8 cellular contexts compared by ENCODE assay signal in the genomic region with DNA sequence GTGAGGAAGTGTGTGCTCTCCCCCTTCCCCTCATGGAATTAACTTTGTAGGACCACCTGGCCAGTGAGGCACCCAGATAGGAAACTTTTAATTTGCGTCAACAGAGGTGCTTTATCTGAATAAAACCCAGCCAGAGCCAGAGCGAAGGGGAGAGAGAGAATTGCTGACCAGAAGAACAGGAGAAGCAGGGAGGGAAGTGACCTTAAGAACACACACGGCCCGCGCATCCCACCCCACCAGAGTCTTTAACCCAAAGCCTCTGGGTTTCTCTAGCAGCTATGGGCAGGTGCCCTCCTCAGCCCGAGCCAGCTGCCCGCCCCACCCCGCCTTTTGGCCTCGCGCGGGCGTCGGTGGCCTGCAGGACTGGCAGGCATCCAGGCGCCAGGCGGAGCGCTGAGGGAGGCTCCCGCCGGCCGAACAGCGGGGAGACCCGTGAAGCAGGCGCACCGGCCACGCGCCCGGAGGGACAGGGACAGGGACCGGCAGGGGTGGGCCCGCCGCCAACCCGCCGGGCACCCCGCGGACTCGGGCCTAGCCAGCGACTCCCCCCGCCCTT. TPM values are rescaled to one million over a fixed set of nuclear protein-coding genes. Genes with fewer than 3 reads are reported as not detected.
A peak's percentile ranks its signal among the peaks of the same experiment; 100 is the strongest.
DNase-seq lines count a peak whose midpoint lies in the region; ATAC-seq, FAIRE-seq and TF ChIP-seq lines count a peak whose summit lies in the region.

No MANE protein-coding gene starts in this region.

- DNase-seq in AG08395 (ENCODE audit: low spot score) (peak; percentile 79), GM12892 (ENCODE audit: insufficient read length) (peak; percentile 45), NCI-H146 treated with DMSO at 0.1 percent for 48 hours (lab: John Stamatoyannopoulos, UW; ENCODE audit: unreplicated experiment) (peak; percentile 47), lung (ENCODE audit: low spot score) (peak; percentile 80)
- DNase-seq in effector memory CD4-positive, alpha-beta T cell = peak in 1 of 3 donors; percentile 45

- no peaks in the 10 kb centered on the region for H3K27me3 ChIP-seq in effector memory CD4-positive, alpha-beta T cell (replicated peaks; ENCODE audit: control insufficient read depth, insufficient read depth, low read length, poor library complexity, severe bottlenecking)
- H3K27me3 ChIP-seq in lung (ENCODE audit: control insufficient read depth, insufficient read depth) (no peaks in the 10 kb centered on the region), subcutaneous abdominal adipose tissue (ENCODE audit: control insufficient read depth in 5 of 5, insufficient read depth in 4 of 5, low read length in 5 of 5) (no peaks in the 10 kb centered on the region)

- H3K9ac ChIP-seq in subcutaneous abdominal adipose tissue (ENCODE audit: low read length in 5 of 5) = peak overlapping the region; percentile 88 to 95 (median 95)

- peak; percentile 40 for ATAC-seq in HG02798 (IDR thresholded peaks at IDR 0.05; ENCODE audit: poor library complexity, unreplicated experiment)
- ATAC-seq in lung (ENCODE audit: insufficient read depth, low FRiP score) = peak; percentile 75

- H3K9me3 ChIP-seq in effector memory CD4-positive, alpha-beta T cell (ENCODE audit: control insufficient read depth, low read length) = no peaks in the 10 kb centered on the region
- H3K9me3 ChIP-seq in lung (ENCODE audit: control insufficient read depth in 2 of 2, insufficient read depth in 1 of 2, low read length in 1 of 2) (no peaks in the 10 kb centered on the region), subcutaneous abdominal adipose tissue (ENCODE audit: control insufficient read depth in 5 of 5, low read length in 5 of 5) (no peaks in the 10 kb centered on the region)

- H3K27ac ChIP-seq in effector memory CD4-positive, alpha-beta T cell (ENCODE audit: insufficient read depth, low read length, poor library complexity, severe bottlenecking) = peak overlapping the region; percentile 93
- peak overlapping the region; percentile 98 for H3K27ac ChIP-seq in lung (ENCODE audit: low read depth in 1 of 2, low read length in 1 of 2)
- H3K27ac ChIP-seq in subcutaneous abdominal adipose tissue (ENCODE audit: low read depth, low read length) = peak overlapping the region; percentile 99

- TF ChIP-seq CTCF in WI38 (IDR thresholded peaks at IDR 0.05; ENCODE audit: low read depth, low read length) (no peak), lung (IDR thresholded peaks at IDR 0.05; ENCODE audit: control extremely low read depth, extremely low read depth) (no peak)

- 0 to 1% methylated on average over 24 to 36 of the region's 36 CpGs for WGBS in lung, 2 donors

- no peak for TF ChIP-seq POLR2A in GM12892 (IDR thresholded peaks at IDR 0.05; ENCODE audit: low read depth, low read length)

- no peak for FAIRE-seq in GM12892 (lab: Jason Lieb, UNC)

- H3K4me3 ChIP-seq in WI38 (ENCODE audit: low read depth, low read length) = peak overlapping the region; percentile 73
- peak overlapping the region; percentile 89 for H3K4me3 ChIP-seq in effector memory CD4-positive, alpha-beta T cell (ENCODE audit: insufficient read depth, low read depth, low read length, poor library complexity, severe bottlenecking)
- H3K4me3 ChIP-seq in lung = peak overlapping the region; percentile 78
- peak overlapping the region; percentile 79 to 93 (median 85) for H3K4me3 ChIP-seq in subcutaneous abdominal adipose tissue (ENCODE audit: low read depth in 1 of 5, low read length in 5 of 5)

- peaks cover 10% of the 10 kb centered on the region for H3K36me3 ChIP-seq in effector memory CD4-positive, alpha-beta T cell (ENCODE audit: control insufficient read depth, insufficient read depth, low read length)
- peaks cover 0 to 2% of the 10 kb centered on the region in 2 donors for H3K36me3 ChIP-seq in lung (ENCODE audit: control insufficient read depth in 2 of 2, insufficient read depth in 2 of 2, low read length in 2 of 2)
- peaks cover 0 to 12% (median 7%) of the 10 kb centered on the region in 5 donors for H3K36me3 ChIP-seq in subcutaneous abdominal adipose tissue (ENCODE audit: control insufficient read depth in 5 of 5, insufficient read depth in 5 of 5, low read length in 5 of 5)

- peaks cover 18% of the 10 kb centered on the region for H3K4me1 ChIP-seq in effector memory CD4-positive, alpha-beta T cell (ENCODE audit: control insufficient read depth, insufficient read depth, low read length, poor library complexity, severe bottlenecking)
- H3K4me1 ChIP-seq in lung (ENCODE audit: control insufficient read depth in 2 of 2, insufficient read depth in 2 of 2, low read length in 2 of 2) = peaks cover 0 to 9% of the 10 kb centered on the region in 2 donors
- peaks cover 0 to 39% (median 27%) of the 10 kb centered on the region in 5 donors for H3K4me1 ChIP-seq in subcutaneous abdominal adipose tissue (ENCODE audit: control insufficient read depth in 5 of 5, insufficient read depth in 5 of 5, low read length in 5 of 5)

RNA-seq across cellular contexts. Expression of a gene that starts 0.6 kb away (rescaled TPM):
- 51.5 TPM for polyA plus RNA-seq in GM12892 (2012; ENCODE audit: missing spikeins)
- 10 to 100 TPM; 51.4 to 73.5 TPM for total RNA-seq in lung
- 10 to 100 TPM in 1 of 2 donors, 1 to 10 TPM in 1; 9.6 to 30.7 TPM for polyA plus RNA-seq in lung
